Comparison of ENCODE assay signal across 1 cellular context in genomic region chr3:33900809-33901505, GRCh38.
A peak's percentile ranks its signal among the peaks of the same experiment; 100 is the strongest.
TF ChIP-seq lines count a peak whose summit lies in the region.

No MANE protein-coding gene starts in this region.

TF ChIP-seq in K562, 482 proteins besides CTCF, POLR2A, EP300 and RAD21 (continued from another document and continues in another):
- TF ChIP-seq, protein P1, sequence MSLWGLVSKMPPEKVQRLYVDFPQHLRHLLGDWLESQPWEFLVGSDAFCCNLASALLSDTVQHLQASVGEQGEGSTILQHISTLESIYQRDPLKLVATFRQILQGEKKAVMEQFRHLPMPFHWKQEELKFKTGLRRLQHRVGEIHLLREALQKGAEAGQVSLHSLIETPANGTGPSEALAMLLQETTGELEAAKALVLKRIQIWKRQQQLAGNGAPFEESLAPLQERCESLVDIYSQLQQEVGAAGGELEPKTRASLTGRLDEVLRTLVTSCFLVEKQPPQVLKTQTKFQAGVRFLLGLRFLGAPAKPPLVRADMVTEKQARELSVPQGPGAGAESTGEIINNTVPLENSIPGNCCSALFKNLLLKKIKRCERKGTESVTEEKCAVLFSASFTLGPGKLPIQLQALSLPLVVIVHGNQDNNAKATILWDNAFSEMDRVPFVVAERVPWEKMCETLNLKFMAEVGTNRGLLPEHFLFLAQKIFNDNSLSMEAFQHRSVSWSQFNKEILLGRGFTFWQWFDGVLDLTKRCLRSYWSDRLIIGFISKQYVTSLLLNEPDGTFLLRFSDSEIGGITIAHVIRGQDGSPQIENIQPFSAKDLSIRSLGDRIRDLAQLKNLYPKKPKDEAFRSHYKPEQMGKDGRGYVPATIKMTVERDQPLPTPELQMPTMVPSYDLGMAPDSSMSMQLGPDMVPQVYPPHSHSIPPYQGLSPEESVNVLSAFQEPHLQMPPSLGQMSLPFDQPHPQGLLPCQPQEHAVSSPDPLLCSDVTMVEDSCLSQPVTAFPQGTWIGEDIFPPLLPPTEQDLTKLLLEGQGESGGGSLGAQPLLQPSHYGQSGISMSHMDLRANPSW (CRISPR knock-in tag; IDR thresholded peaks at IDR 0.05) = no peak; the same call in 1 of the 2 replicates
- TF ChIP-seq, protein P2, sequence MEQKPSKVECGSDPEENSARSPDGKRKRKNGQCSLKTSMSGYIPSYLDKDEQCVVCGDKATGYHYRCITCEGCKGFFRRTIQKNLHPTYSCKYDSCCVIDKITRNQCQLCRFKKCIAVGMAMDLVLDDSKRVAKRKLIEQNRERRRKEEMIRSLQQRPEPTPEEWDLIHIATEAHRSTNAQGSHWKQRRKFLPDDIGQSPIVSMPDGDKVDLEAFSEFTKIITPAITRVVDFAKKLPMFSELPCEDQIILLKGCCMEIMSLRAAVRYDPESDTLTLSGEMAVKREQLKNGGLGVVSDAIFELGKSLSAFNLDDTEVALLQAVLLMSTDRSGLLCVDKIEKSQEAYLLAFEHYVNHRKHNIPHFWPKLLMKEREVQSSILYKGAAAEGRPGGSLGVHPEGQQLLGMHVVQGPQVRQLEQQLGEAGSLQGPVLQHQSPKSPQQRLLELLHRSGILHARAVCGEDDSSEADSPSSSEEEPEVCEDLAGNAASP (IDR thresholded peaks at IDR 0.05) = no peak
- TF ChIP-seq MEF2D (tag; conservative IDR thresholded peaks at IDR 0.05; ENCODE audit: low read depth) (peak; percentile 96), TOE1 (IDR thresholded peaks at IDR 0.05; ENCODE audit: borderline replicate concordance) (peak; percentile 54; the same call in 1 of the 2 replicates), TOE1 (CRISPR knock-in tag; IDR thresholded peaks at IDR 0.05; ENCODE audit: borderline replicate concordance, low read depth) (0 out of 2 replicates have a peak, but pooled peaks have one; percentile 44), FIP1L1 (IDR thresholded peaks at IDR 0.05; ENCODE audit: low read depth, low read length, poor library complexity, severe bottlenecking) (no peak), NCOA6 (IDR thresholded peaks at IDR 0.05) (peak; percentile 40; the same call in 1 of the 2 replicates), ELF1 (tag; IDR thresholded peaks at IDR 0.05) (peak; percentile 86), MAX (CRISPR knock-in tag; IDR thresholded peaks at IDR 0.05) (peak; percentile 94), DMBX1 (CRISPR knock-in tag; IDR thresholded peaks at IDR 0.05; ENCODE audit: borderline replicate concordance) (peak; percentile 89; the same call in 1 of the 2 replicates), ZNF23 (CRISPR knock-in tag; IDR thresholded peaks at IDR 0.05) (no peak), MTA1 (IDR thresholded peaks at IDR 0.05; ENCODE audit: borderline replicate concordance) (peak; percentile 78), TFE3 (CRISPR knock-in tag; IDR thresholded peaks at IDR 0.05) (no peak), EZH2 (IDR thresholded peaks at IDR 0.05; ENCODE audit: borderline replicate concordance, low read depth, low read length) (no peak), NFYB (IDR thresholded peaks at IDR 0.05; ENCODE audit: extremely low read depth, insufficient read length) (no peak), CAMTA2 (CRISPR knock-in tag; conservative IDR thresholded peaks at IDR 0.05) (no peak), ZBTB49 (CRISPR knock-in tag; IDR thresholded peaks at IDR 0.05; ENCODE audit: borderline replicate concordance) (no peak), ZNF354B (CRISPR knock-in tag; IDR thresholded peaks at IDR 0.05) (no peak), TEAD1 (CRISPR knock-in tag; IDR thresholded peaks at IDR 0.05) (peak; percentile 51 to 92; a peak in 3 of 4 replicates), FOXO4 (CRISPR knock-in tag; IDR thresholded peaks at IDR 0.05) (0 out of 2 replicates have a peak, but pooled peaks have one; percentile 37), HOXB6 (CRISPR knock-in tag; IDR thresholded peaks at IDR 0.05; ENCODE audit: borderline replicate concordance) (no peak), NR4A1 (CRISPR knock-in tag; IDR thresholded peaks at IDR 0.05) (no peak), NR4A1 (tag; IDR thresholded peaks at IDR 0.05) (peak; percentile 95), HDAC6 (IDR thresholded peaks at IDR 0.05; ENCODE audit: low read depth, low read length) (no peak), SMC3 (conservative IDR thresholded peaks at IDR 0.05; ENCODE audit: insufficient read depth, low read depth, low read length) (0 out of 2 replicates have a peak, but pooled peaks have one; percentile 9), ZC3H11A (IDR thresholded peaks at IDR 0.05; ENCODE audit: low read depth, low read length) (no peak), PCBP2 (IDR thresholded peaks at IDR 0.05; ENCODE audit: low read depth, low read length, poor library complexity, severe bottlenecking) (no peak), NR2C2 (CRISPR knock-in tag; IDR thresholded peaks at IDR 0.05) (peak; percentile 80), NR2C2 (tag; IDR thresholded peaks at IDR 0.05) (0 out of 2 replicates have a peak, but pooled peaks have one; percentile 63), ZBTB8A (IDR thresholded peaks at IDR 0.05; ENCODE audit: partially characterized antibody) (no peak), ZKSCAN8 (CRISPR knock-in tag; IDR thresholded peaks at IDR 0.05) (peak; percentile 87), MYBL2 (IDR thresholded peaks at IDR 0.05; ENCODE audit: low read depth) (no peak; the same call in 1 of the 2 replicates), MYBL2 (CRISPR knock-in tag; IDR thresholded peaks at IDR 0.05; ENCODE audit: borderline replicate concordance) (no peak), BCLAF1 (IDR thresholded peaks at IDR 0.05; ENCODE audit: borderline replicate concordance in 1 of 2, control insufficient read depth in 1 of 2, low read depth in 2 of 2, low read length in 1 of 2) (peak in 1 of 2 experiments; percentile 71; a peak in 1 of 4 replicates), HCFC1 (IDR thresholded peaks at IDR 0.05; ENCODE audit: low read depth, low read length) (peak; percentile 13; the same call in 1 of the 2 replicates), TRIM24 (IDR thresholded peaks at IDR 0.05) (peak; percentile 98), ZNF212 (CRISPR knock-in tag; IDR thresholded peaks at IDR 0.05) (peak; percentile 11; the same call in 1 of the 2 replicates)
- TF ChIP-seq, protein P3, sequence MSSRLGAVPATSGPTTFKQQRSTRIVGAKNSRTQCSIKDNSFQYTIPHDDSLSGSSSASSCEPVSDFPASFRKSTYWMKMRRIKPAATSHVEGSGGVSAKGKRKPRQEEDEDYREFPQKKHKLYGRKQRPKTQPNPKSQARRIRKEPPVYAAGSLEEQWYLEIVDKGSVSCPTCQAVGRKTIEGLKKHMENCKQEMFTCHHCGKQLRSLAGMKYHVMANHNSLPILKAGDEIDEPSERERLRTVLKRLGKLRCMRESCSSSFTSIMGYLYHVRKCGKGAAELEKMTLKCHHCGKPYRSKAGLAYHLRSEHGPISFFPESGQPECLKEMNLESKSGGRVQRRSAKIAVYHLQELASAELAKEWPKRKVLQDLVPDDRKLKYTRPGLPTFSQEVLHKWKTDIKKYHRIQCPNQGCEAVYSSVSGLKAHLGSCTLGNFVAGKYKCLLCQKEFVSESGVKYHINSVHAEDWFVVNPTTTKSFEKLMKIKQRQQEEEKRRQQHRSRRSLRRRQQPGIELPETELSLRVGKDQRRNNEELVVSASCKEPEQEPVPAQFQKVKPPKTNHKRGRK (tag; IDR thresholded peaks at IDR 0.05) = no peak
- TF ChIP-seq, protein P4, sequence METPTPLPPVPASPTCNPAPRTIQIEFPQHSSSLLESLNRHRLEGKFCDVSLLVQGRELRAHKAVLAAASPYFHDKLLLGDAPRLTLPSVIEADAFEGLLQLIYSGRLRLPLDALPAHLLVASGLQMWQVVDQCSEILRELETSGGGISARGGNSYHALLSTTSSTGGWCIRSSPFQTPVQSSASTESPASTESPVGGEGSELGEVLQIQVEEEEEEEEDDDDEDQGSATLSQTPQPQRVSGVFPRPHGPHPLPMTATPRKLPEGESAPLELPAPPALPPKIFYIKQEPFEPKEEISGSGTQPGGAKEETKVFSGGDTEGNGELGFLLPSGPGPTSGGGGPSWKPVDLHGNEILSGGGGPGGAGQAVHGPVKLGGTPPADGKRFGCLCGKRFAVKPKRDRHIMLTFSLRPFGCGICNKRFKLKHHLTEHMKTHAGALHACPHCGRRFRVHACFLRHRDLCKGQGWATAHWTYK (CRISPR knock-in tag; IDR thresholded peaks at IDR 0.05) = peak; percentile 74; the same call in 1 of the 2 replicates
- TF ChIP-seq, protein P5, sequence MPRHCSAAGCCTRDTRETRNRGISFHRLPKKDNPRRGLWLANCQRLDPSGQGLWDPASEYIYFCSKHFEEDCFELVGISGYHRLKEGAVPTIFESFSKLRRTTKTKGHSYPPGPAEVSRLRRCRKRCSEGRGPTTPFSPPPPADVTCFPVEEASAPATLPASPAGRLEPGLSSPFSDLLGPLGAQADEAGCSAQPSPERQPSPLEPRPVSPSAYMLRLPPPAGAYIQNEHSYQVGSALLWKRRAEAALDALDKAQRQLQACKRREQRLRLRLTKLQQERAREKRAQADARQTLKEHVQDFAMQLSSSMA (CRISPR knock-in tag; IDR thresholded peaks at IDR 0.05) = no peak
- TF ChIP-seq, protein P6, sequence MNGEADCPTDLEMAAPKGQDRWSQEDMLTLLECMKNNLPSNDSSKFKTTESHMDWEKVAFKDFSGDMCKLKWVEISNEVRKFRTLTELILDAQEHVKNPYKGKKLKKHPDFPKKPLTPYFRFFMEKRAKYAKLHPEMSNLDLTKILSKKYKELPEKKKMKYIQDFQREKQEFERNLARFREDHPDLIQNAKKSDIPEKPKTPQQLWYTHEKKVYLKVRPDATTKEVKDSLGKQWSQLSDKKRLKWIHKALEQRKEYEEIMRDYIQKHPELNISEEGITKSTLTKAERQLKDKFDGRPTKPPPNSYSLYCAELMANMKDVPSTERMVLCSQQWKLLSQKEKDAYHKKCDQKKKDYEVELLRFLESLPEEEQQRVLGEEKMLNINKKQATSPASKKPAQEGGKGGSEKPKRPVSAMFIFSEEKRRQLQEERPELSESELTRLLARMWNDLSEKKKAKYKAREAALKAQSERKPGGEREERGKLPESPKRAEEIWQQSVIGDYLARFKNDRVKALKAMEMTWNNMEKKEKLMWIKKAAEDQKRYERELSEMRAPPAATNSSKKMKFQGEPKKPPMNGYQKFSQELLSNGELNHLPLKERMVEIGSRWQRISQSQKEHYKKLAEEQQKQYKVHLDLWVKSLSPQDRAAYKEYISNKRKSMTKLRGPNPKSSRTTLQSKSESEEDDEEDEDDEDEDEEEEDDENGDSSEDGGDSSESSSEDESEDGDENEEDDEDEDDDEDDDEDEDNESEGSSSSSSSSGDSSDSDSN (IDR thresholded peaks at IDR 0.05; ENCODE audit: borderline replicate concordance in 1 of 2, low read depth in 2 of 2, low read length in 2 of 2) = peak in 1 of 2 experiments; percentile 57; a peak in 1 of 4 replicates
